ENCODE assay signal across 15 cellular contexts in genomic region chr3:27105904-27106303, GRCh38.
DNase-seq lines count a peak whose midpoint lies in the region; ATAC-seq, FAIRE-seq and TF ChIP-seq lines count a peak whose summit lies in the region.
"Had no signal": no experiment of that assay in that cellular context is flagged by ENCODE, and none has a peak within 500 bp of the region (broad histone marks: within the 10 kb centered on the region; RNA-seq: fewer than 3 reads in every experiment).

No MANE protein-coding gene starts in this region.

- H3K4me3 ChIP-seq in BJ (ENCODE audit: low read depth, low read length): no peak overlapping the region
- no peak overlapping the region for H3K4me3 ChIP-seq in HUES64 (ENCODE audit: low read length)
- no peak overlapping the region for H3K4me3 ChIP-seq in bronchial epithelial cell (ENCODE audit: low read depth, low read length)
- H3K4me3 ChIP-seq: BLaER1, stomach had no signal

- H3K9me3 ChIP-seq in HUES64 (ENCODE audit: insufficient read depth, low read depth, low read length): no peaks in the 10 kb centered on the region
- H3K9me3 ChIP-seq: BLaER1, stomach had no signal

- CTCF ChIA-PET in BJ (lab: Yijun Ruan, JAX): interaction anchor here (1.3 kb wide), 2 partner anchors 18 to 24 kb away, joined by 3 to 4 read pairs; no protein-coding TSS in a partner anchor
- CTCF ChIA-PET in activated CD4-positive, alpha-beta memory T cell treated with anti-CD3 and anti-CD28 coated beads, Interleukin-2, amount 10 ng/mL, durations not matched to agents 7 days and 5 days (lab: Charles Lee): interaction anchor here (0.5 to 0.6 kb wide), 2 partner anchors 57 to 575 kb away, joined by 3 to 4 read pairs; no protein-coding TSS in a partner anchor

- H3K36me3 ChIP-seq in BJ (ENCODE audit: control insufficient read depth, insufficient read depth, low read length) (no peaks in the 10 kb centered on the region; the same call in none of the 2 replicates), HUES64 (ENCODE audit: insufficient read depth, low read length) (no peaks in the 10 kb centered on the region), bronchial epithelial cell (ENCODE audit: control insufficient read depth, insufficient read depth, low read length) (no peaks in the 10 kb centered on the region)
- H3K36me3 ChIP-seq: BLaER1, stomach had no signal

- POLR2A ChIA-PET in BJ (lab: Charles Lee): no interaction called here
- POLR2A ChIA-PET in activated CD4-positive, alpha-beta memory T cell treated with anti-CD3 and anti-CD28 coated beads, Interleukin-2, amount 10 ng/mL, durations not matched to agents 7 days and 5 days (lab: Charles Lee): no interaction called here

- H3K27me3 Mint-ChIP-seq in activated CD4-positive, alpha-beta memory T cell treated with anti-CD3 and anti-CD28 coated beads, Interleukin-2, amount 10 ng/mL, durations not matched to agents 7 days and 5 days: no peaks in the 10 kb centered on the region

- H3K27ac ChIP-seq in HUES64 (ENCODE audit: low read depth, low read length): peak overlapping the region; percentile 46; the same call in 1 of the 2 replicates
- H3K27ac ChIP-seq: BLaER1, stomach had no signal

- H3K4me1 Mint-ChIP-seq in activated CD4-positive, alpha-beta memory T cell treated with anti-CD3 and anti-CD28 coated beads, Interleukin-2, amount 10 ng/mL, durations not matched to agents 7 days and 5 days: no peaks in the 10 kb centered on the region

- peaks cover 39% of the 10 kb centered on the region for H3K4me1 ChIP-seq in HUES64 (ENCODE audit: insufficient read depth, low read length)
- H3K4me1 ChIP-seq: BLaER1, stomach had no signal

- no peak for DNase-seq in BJ (ENCODE audit: low read depth)
- DNase-seq in bronchial epithelial cell (ENCODE audit: low read depth): no peak
- peak; percentile 20 to 50 for DNase-seq in lung microvascular endothelial cell (ENCODE audit: low read depth in 2 of 2)
- DNase-seq in stimulated activated CD4-positive, alpha-beta T cell treated with anti-CD3 and anti-CD28 coated beads, Interleukin-15, amount 100 ng/mL, for 24 hours: no peak
- DNase-seq in activated CD4-positive, alpha-beta memory T cell treated with anti-CD3 and anti-CD28 coated beads, Interleukin-2, amount 10 ng/mL, durations not matched to agents 7 days and 5 days: no peak
- DNase-seq in NCI-H1105 treated with DMSO at 0.1 percent for 48 hours (lab: John Stamatoyannopoulos, UW): no peak
- DNase-seq: amniotic stem cell; effector CD4-positive, alpha-beta T cell; GF-D8; MV-4-11; SHP77 treated with DMSO at 0.1 percent for 48 hours; stomach had no signal

- no peaks in the 10 kb centered on the region for H3K27me3 ChIP-seq in BJ (ENCODE audit: control insufficient read depth, insufficient read depth, low read length)
- no peaks in the 10 kb centered on the region for H3K27me3 ChIP-seq in HUES64 (ENCODE audit: insufficient read depth, low read length)
- H3K27me3 ChIP-seq in bronchial epithelial cell (ENCODE audit: control insufficient read depth, insufficient read depth, low read length): no peaks in the 10 kb centered on the region
- H3K27me3 ChIP-seq: BLaER1, stomach had no signal

- H3K27ac Mint-ChIP-seq in activated CD4-positive, alpha-beta memory T cell treated with anti-CD3 and anti-CD28 coated beads, Interleukin-2, amount 10 ng/mL, durations not matched to agents 7 days and 5 days: no peak overlapping the region

- WGBS in HUES64: 12% methylated on average over 6 of the region's 6 CpGs

- no peak overlapping the region for H3K9ac ChIP-seq in HUES64 (ENCODE audit: low read depth, low read length)
- H3K9ac ChIP-seq: BLaER1 had no signal

- H3K36me3 Mint-ChIP-seq in activated CD4-positive, alpha-beta memory T cell treated with anti-CD3 and anti-CD28 coated beads, Interleukin-2, amount 10 ng/mL, durations not matched to agents 7 days and 5 days (ENCODE audit: low read depth): no peaks in the 10 kb centered on the region

- FAIRE-seq in bronchial epithelial cell (lab: Jason Lieb, UNC): no peak

- H3K4me3 Mint-ChIP-seq in activated CD4-positive, alpha-beta memory T cell treated with anti-CD3 and anti-CD28 coated beads, Interleukin-2, amount 10 ng/mL, durations not matched to agents 7 days and 5 days: no peak overlapping the region

- no peak for ATAC-seq in HG03460 (IDR thresholded peaks at IDR 0.05; ENCODE audit: unreplicated experiment)

- TF ChIP-seq CTCF in BJ (IDR thresholded peaks at IDR 0.05; ENCODE audit: insufficient read depth, low read depth, low read length) (0 out of 2 replicates have a peak, but pooled peaks have one; percentile 27), bronchial epithelial cell (IDR thresholded peaks at IDR 0.05; ENCODE audit: insufficient read depth, low read length, severe bottlenecking) (peak; percentile 29)

- H3K9me3 Mint-ChIP-seq in activated CD4-positive, alpha-beta memory T cell treated with anti-CD3 and anti-CD28 coated beads, Interleukin-2, amount 10 ng/mL, durations not matched to agents 7 days and 5 days: no peaks in the 10 kb centered on the region

Comparison
In these comparisons a context has a peak if more than half of its experiments do, and no peak if none do; other contexts are left out.
1. DNase-seq: peak in lung microvascular endothelial cell (2 of 2); none in BJ (single experiment), bronchial epithelial cell (single experiment), stimulated activated CD4-positive, alpha-beta T cell treated with anti-CD3 and anti-CD28 coated beads, Interleukin-15, amount 100 ng/mL, for 24 hours (single experiment), activated CD4-positive, alpha-beta memory T cell treated with anti-CD3 and anti-CD28 coated beads, Interleukin-2, amount 10 ng/mL, durations not matched to agents 7 days and 5 days (single experiment) and NCI-H1105 treated with DMSO at 0.1 percent for 48 hours (single experiment).